Comparison of ENCODE assay signal across 8 cellular contexts in the genomic region with DNA sequence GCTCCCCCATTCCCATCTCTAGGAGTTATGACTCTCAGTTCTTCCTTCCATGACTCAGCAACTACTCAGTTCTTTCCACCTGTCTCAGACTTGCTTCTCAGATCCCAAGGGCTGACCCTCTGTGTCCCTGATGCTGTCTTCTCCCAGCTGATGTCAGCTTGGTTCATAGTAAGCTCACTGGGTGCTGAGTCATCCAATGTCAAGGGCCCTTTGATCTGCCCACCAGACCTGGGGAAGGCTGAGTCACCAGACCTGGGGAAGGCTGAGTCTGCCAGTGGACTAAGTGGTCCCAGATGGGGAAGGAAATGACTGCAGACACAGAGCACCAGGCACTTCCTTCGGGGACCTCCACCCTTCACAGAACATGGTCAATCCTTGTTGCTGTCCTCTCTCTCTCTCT.
DNase-seq lines count a peak whose midpoint lies in the region; ATAC-seq and TF ChIP-seq lines count a peak whose summit lies in the region.

No MANE protein-coding gene starts in this region.

- no peaks in the 10 kb centered on the region for H3K36me3 ChIP-seq in adipocyte (ENCODE audit: control insufficient read depth, insufficient read depth, low read length, severe bottlenecking)
- no peaks in the 10 kb centered on the region for H3K36me3 ChIP-seq in osteoblast (ENCODE audit: insufficient read depth, low read length)
- no peaks in the 10 kb centered on the region for H3K36me3 ChIP-seq in OCI-LY7 (ENCODE audit: insufficient read depth, low read length)

- POLR2A ChIA-PET in OCI-LY7 (lab: Charles Lee), result interaction anchor here (0.7 kb wide), 1 partner anchor 447 kb away, joined by 3 read pairs; no protein-coding TSS in a partner anchor

- intact Hi-C loops in OCI-LY7 (cut with micrococcal nuclease; ENCODE audit: unreplicated experiment), result no loop called here

- CTCF ChIA-PET in OCI-LY7 (lab: Charles Lee; ENCODE audit: unreplicated experiment), result no interaction called here

- DNase-seq in NK-92 treated with Interleukin-12 subunit alpha and Interleukin-12 subunit beta, amount 100 ng/mL, for 24 hours (lab: John Stamatoyannopoulos, UW), result peak; percentile 41
- DNase-seq in NK-92 (lab: John Stamatoyannopoulos, UW; ENCODE audit: unreplicated experiment) (no peak), RPMI7951 (ENCODE audit: low read depth) (peak; percentile 100), adipocyte (ENCODE audit: low read depth) (peak; percentile 80), osteoblast (ENCODE audit: insufficient read length, low spot score, missing footprints) (peak; percentile 84), OCI-LY7 (ENCODE audit: low spot score) (no peak), D341Med (ENCODE audit: low spot score) (no peak)

- peak overlapping the region; percentile 1 for H3K4me2 ChIP-seq in osteoblast (ENCODE audit: insufficient read depth, low read length)
- no peak overlapping the region for H3K4me2 ChIP-seq in OCI-LY7 (ENCODE audit: low read length)

- H3K9me3 ChIP-seq in adipocyte (ENCODE audit: control insufficient read depth, low read length) (peaks cover 6% of the 10 kb centered on the region), osteoblast (ENCODE audit: low read depth, low read length) (no peaks in the 10 kb centered on the region), OCI-LY7 (ENCODE audit: low read length) (no peaks in the 10 kb centered on the region)

- H3K4me3 ChIP-seq in adipocyte (ENCODE audit: low read length) (no peak overlapping the region), osteoblast (ENCODE audit: insufficient read depth, low read length) (no peak overlapping the region), OCI-LY7 (ENCODE audit: low read depth, low read length, poor library complexity, severe bottlenecking) (no peak overlapping the region)

- H4K20me1 ChIP-seq in osteoblast (ENCODE audit: insufficient read depth, low read length) (no peaks in the 10 kb centered on the region), OCI-LY7 (ENCODE audit: insufficient read depth, low read length) (no peaks in the 10 kb centered on the region)

- H2AFZ ChIP-seq in osteoblast (ENCODE audit: low read length) (no peak overlapping the region), OCI-LY7 (ENCODE audit: low read length) (no peak overlapping the region)

- H3K27ac ChIP-seq in osteoblast (ENCODE audit: low read depth, low read length), result peak overlapping the region; percentile 52
- H3K27ac ChIP-seq in OCI-LY7 (ENCODE audit: low read depth, low read length, poor library complexity, severe bottlenecking), result no peak overlapping the region

- no peak overlapping the region for H3K9ac ChIP-seq in adipocyte (ENCODE audit: low read length)

- ATAC-seq in HG03097 (IDR thresholded peaks at IDR 0.05; ENCODE audit: low FRiP score, unreplicated experiment), result no peak

- no peaks in the 10 kb centered on the region for H3K79me2 ChIP-seq in osteoblast (ENCODE audit: insufficient read depth, low read length)
- no peaks in the 10 kb centered on the region for H3K79me2 ChIP-seq in OCI-LY7 (ENCODE audit: insufficient read depth, low read depth, low read length)

- H3K4me1 ChIP-seq in adipocyte (ENCODE audit: control insufficient read depth, insufficient read depth, low read length) (peaks cover 5% of the 10 kb centered on the region), osteoblast (ENCODE audit: insufficient read depth, low read length) (peaks cover 14% of the 10 kb centered on the region), OCI-LY7 (ENCODE audit: insufficient read depth, low read length, poor library complexity, severe bottlenecking) (no peaks in the 10 kb centered on the region)

- TF ChIP-seq CTCF in osteoblast (IDR thresholded peaks at IDR 0.05; ENCODE audit: extremely low read depth, low read depth, low read length) (no peak), OCI-LY7 (conservative IDR thresholded peaks at IDR 0.05; ENCODE audit: low read length) (no peak)

- BruUV-seq in OCI-LY7 (replicated peaks; lab: Mats Ljungman, UMichigan), result no TSS peak

- H3K9me2 ChIP-seq in OCI-LY7 (ENCODE audit: insufficient read depth, low read length), result no peaks in the 10 kb centered on the region

- H3K27me3 ChIP-seq in adipocyte (replicated peaks; ENCODE audit: control insufficient read depth, insufficient read depth, low read length), result no peaks in the 10 kb centered on the region
- no peaks in the 10 kb centered on the region for H3K27me3 ChIP-seq in osteoblast (ENCODE audit: insufficient read depth, low read length)

Comparison
In these comparisons a context has a peak if more than half of its experiments do, and no peak if none do; other contexts are left out.
1. DNase-seq: peak in NK-92 treated with Interleukin-12 subunit alpha and Interleukin-12 subunit beta, amount 100 ng/mL, for 24 hours (single experiment), RPMI7951 (single experiment), adipocyte (single experiment) and osteoblast (single experiment); none in NK-92 (single experiment), OCI-LY7 (single experiment) and D341Med (single experiment).